Comparison of ENCODE assay signal across 14 cellular contexts in genomic region chr22:45830531-45831245, GRCh38.
DNase-seq lines count a peak whose midpoint lies in the region; ATAC-seq, FAIRE-seq and TF ChIP-seq lines count a peak whose summit lies in the region.
"Had no signal": no experiment of that assay in that cellular context is flagged by ENCODE, and none has a peak within 500 bp of the region (broad histone marks: within the 10 kb centered on the region; RNA-seq: fewer than 3 reads in every experiment).

No MANE protein-coding gene starts in this region.

- H3K36me3 ChIP-seq in keratinocyte (ENCODE audit: control insufficient read depth in 2 of 2, extremely low read depth in 1 of 2, insufficient read depth in 2 of 2, low read length in 2 of 2): peaks cover 0 to 4% of the 10 kb centered on the region in 2 experiments
- H3K36me3 ChIP-seq in mucosa of descending colon (ENCODE audit: low read depth): no peaks in the 10 kb centered on the region
- H3K36me3 ChIP-seq: gastrocnemius medialis had no signal

- peaks cover 10 to 54% (median 19%) of the 10 kb centered on the region in 3 donors for H3K36me3 Mint-ChIP-seq in naive thymus-derived CD8-positive, alpha-beta T cell

- POLR2A ChIA-PET in naive thymus-derived CD8-positive, alpha-beta T cell (lab: Charles Lee): no interaction called here

- DNase-seq in DMS79 (lab: John Stamatoyannopoulos, UW) (peak; percentile 54), HT1080 (ENCODE audit: low read depth) (peak; percentile 59), amniotic epithelial cell (ENCODE audit: low read depth) (peak; percentile 47), keratinocyte (ENCODE audit: low read depth, low spot score) (peak; percentile 38), epidermal melanocyte (ENCODE audit: insufficient read length, low spot score) (no peak), mucosa of descending colon (no peak), posterior vena cava (ENCODE audit: low spot score) (no peak)
- DNase-seq in naive thymus-derived CD8-positive, alpha-beta T cell: no peak
- DNase-seq: activated CD4-positive, alpha-beta T cell treated with anti-CD3 and anti-CD28 coated beads, Interleukin-2, amount 50 U/mL, for 48 hours; gastrocnemius medialis; MG63; NCI-H69 had no signal

- no peak overlapping the region for H3K4me3 Mint-ChIP-seq in naive thymus-derived CD8-positive, alpha-beta T cell

- H2AFZ ChIP-seq in keratinocyte (ENCODE audit: control insufficient read depth, low read length): no peak overlapping the region

- no peak for ATAC-seq in naive thymus-derived CD8-positive, alpha-beta T cell
- no peak for ATAC-seq in mucosa of descending colon
- ATAC-seq: gastrocnemius medialis had no signal

- no peak overlapping the region for H3K4me2 ChIP-seq in keratinocyte (ENCODE audit: control insufficient read depth, extremely low read depth, insufficient read depth, low read depth, low read length)
- H3K4me2 ChIP-seq: BLaER1 had no signal

- H3K9me3 ChIP-seq in keratinocyte (ENCODE audit: control insufficient read depth, low read depth, low read length) (no peaks in the 10 kb centered on the region), mucosa of descending colon (no peaks in the 10 kb centered on the region)
- H3K9me3 ChIP-seq: gastrocnemius medialis, neutrophil had no signal

- no peak overlapping the region for H3K27ac Mint-ChIP-seq in naive thymus-derived CD8-positive, alpha-beta T cell

- H3K27me3 Mint-ChIP-seq in naive thymus-derived CD8-positive, alpha-beta T cell: no peaks in the 10 kb centered on the region

- H3K79me2 ChIP-seq in keratinocyte (ENCODE audit: control insufficient read depth, insufficient read depth, low read length): no peaks in the 10 kb centered on the region

- H3K4me1 ChIP-seq in keratinocyte (ENCODE audit: control insufficient read depth, extremely low read depth, insufficient read depth, low read length): peaks cover 35% of the 10 kb centered on the region
- no peaks in the 10 kb centered on the region for H3K4me1 ChIP-seq in mucosa of descending colon (ENCODE audit: low read depth)

- intact Hi-C loops in mucosa of descending colon (cut with DNase I, micrococcal nuclease): no loop called here
- intact Hi-C loops in posterior vena cava (cut with DNase I): no loop called here

- H3K9ac ChIP-seq in keratinocyte (ENCODE audit: control insufficient read depth, extremely low read depth, insufficient read depth, low read length): no peak overlapping the region
- H3K9ac ChIP-seq: BLaER1 had no signal

- peaks cover 0 to 4% (median 0%) of the 10 kb centered on the region in 4 donors for H3K4me1 Mint-ChIP-seq in naive thymus-derived CD8-positive, alpha-beta T cell

- dilution Hi-C loops in keratinocyte (cut with MboI; ENCODE audit: extremely low pct_ligation_motif_present, low sequenced_read_pairs): no loop called here

- no peaks in the 10 kb centered on the region for H3K27me3 ChIP-seq in keratinocyte (ENCODE audit: control insufficient read depth, extremely low read depth, insufficient read depth, low read length)
- H3K27me3 ChIP-seq: BLaER1, gastrocnemius medialis, MG63, neutrophil had no signal

- H3K9me3 Mint-ChIP-seq in naive thymus-derived CD8-positive, alpha-beta T cell: peaks cover 0 to 3% (median 0%) of the 10 kb centered on the region in 9 donors

- no peaks in the 10 kb centered on the region for H3K9me1 ChIP-seq in keratinocyte (ENCODE audit: control insufficient read depth, extremely low read depth, insufficient read depth, low read length)

- peak; percentile 89 for FAIRE-seq in keratinocyte (lab: Jason Lieb, UNC)

- no peak overlapping the region for H3K27ac ChIP-seq in keratinocyte (ENCODE audit: control insufficient read depth, insufficient read depth, low read length)
- H3K27ac ChIP-seq: BLaER1, gastrocnemius medialis, neutrophil had no signal

- no peaks in the 10 kb centered on the region for H4K20me1 ChIP-seq in keratinocyte (ENCODE audit: control insufficient read depth, extremely low read depth, insufficient read depth, low read length)

- TF ChIP-seq CTCF in keratinocyte (optimal IDR thresholded peaks at IDR 0.05 in 1 of 3, IDR thresholded peaks at IDR 0.05 in 1 of 3, conservative IDR thresholded peaks at IDR 0.05 in 1 of 3; ENCODE audit: extremely low read depth in 1 of 3, insufficient read depth in 2 of 3, low read length in 3 of 3) (no peak), mucosa of descending colon (IDR thresholded peaks at IDR 0.05) (no peak)

- H3K4me3 ChIP-seq in keratinocyte (ENCODE audit: control insufficient read depth in 2 of 3, extremely low read depth in 1 of 3, insufficient read depth in 2 of 3, low read depth in 1 of 3, low read length in 3 of 3) (no peak overlapping the region), mucosa of descending colon (no peak overlapping the region)
- H3K4me3 ChIP-seq: BLaER1, gastrocnemius medialis, MG63 had no signal

Comparison
In these comparisons a context has a peak if more than half of its experiments do, and no peak if none do; other contexts are left out.
1. DNase-seq: peak in DMS79 (single experiment), HT1080 (single experiment), amniotic epithelial cell (single experiment) and keratinocyte (single experiment); none in naive thymus-derived CD8-positive, alpha-beta T cell (0 of 10), epidermal melanocyte (single experiment), mucosa of descending colon (0 of 3) and posterior vena cava (single experiment).